In genomic region chr19:4975601-4976000, GRCh38 we compare ENCODE assay signal across 8 cellular contexts. TPM values are rescaled to one million over a fixed set of nuclear protein-coding genes. Genes with fewer than 3 reads are reported as not detected.
DNase-seq lines count a peak whose midpoint lies in the region; ATAC-seq and TF ChIP-seq lines count a peak whose summit lies in the region.
"Not testable (repeated sequence)": the region's sequence is repeated elsewhere in the genome, so short reads cannot be mapped to it uniquely, and the experiment has no call there.

No MANE protein-coding gene starts in this region.

- TF ChIP-seq EP300 in suprapubic skin (IDR thresholded peaks at IDR 0.05), result not testable (repeated sequence)

- WGBS in lung, 2 donors, result 71 to 86% methylated on average over 13 of the region's 13 CpGs
- 64 to 89% (median 68%) methylated on average over 13 of the region's 13 CpGs for WGBS in psoas muscle, 3 donors
- WGBS in suprapubic skin, result 85% methylated on average over 13 of the region's 13 CpGs

- not testable (repeated sequence) for H3K9me3 ChIP-seq in adipocyte (ENCODE audit: control insufficient read depth, low read length); duodenal mucosa (ENCODE audit: control insufficient read depth in 1 of 2, low read length in 2 of 2); left ventricle myocardium inferior (replicated peaks); lung (ENCODE audit: control insufficient read depth in 2 of 2, insufficient read depth in 1 of 2, low read length in 1 of 2); psoas muscle; suprapubic skin; vagina

- not testable (repeated sequence) for H3K4me3 ChIP-seq in adipocyte (ENCODE audit: low read length); duodenal mucosa (ENCODE audit: low read depth in 1 of 2, low read length in 2 of 2); left ventricle myocardium inferior; lung; psoas muscle; suprapubic skin
- H3K4me3 ChIP-seq in vagina, result peak overlapping the region in 1 of 2 donors; percentile 12

- not testable (repeated sequence) for DNase-seq in CD14-positive monocyte (ENCODE audit: low spot score); adipocyte (ENCODE audit: low read depth); left ventricle myocardium inferior; lung (ENCODE audit: low spot score); psoas muscle; suprapubic skin (ENCODE audit: low spot score in 2 of 2); vagina (ENCODE audit: extremely low spot score in 2 of 2)

- ATAC-seq in lung (ENCODE audit: insufficient read depth, low FRiP score); psoas muscle: not testable (repeated sequence)

- H3K27ac ChIP-seq in duodenal mucosa (ENCODE audit: low read depth, low read length), result peak overlapping the region; percentile 47
- H3K27ac ChIP-seq in left ventricle myocardium inferior (replicated peaks), result peak overlapping the region; percentile 81
- peak overlapping the region; percentile 39 to 91 for H3K27ac ChIP-seq in lung (ENCODE audit: low read depth in 1 of 2, low read length in 1 of 2)
- peak overlapping the region; percentile 83 for H3K27ac ChIP-seq in psoas muscle
- H3K27ac ChIP-seq in suprapubic skin, result peak overlapping the region; percentile 87
- H3K27ac ChIP-seq in vagina, result peak overlapping the region; percentile 92

- H3K27ac Mint-ChIP-seq in CD14-positive monocyte, result peak overlapping the region; percentile 98 to 99 (median 99)

- not testable (repeated sequence) for TF ChIP-seq CTCF in CD14-positive monocyte (IDR thresholded peaks at IDR 0.05); left ventricle myocardium inferior (IDR thresholded peaks at IDR 0.05; ENCODE audit: borderline replicate concordance); lung (IDR thresholded peaks at IDR 0.05; ENCODE audit: control extremely low read depth, extremely low read depth); psoas muscle (IDR thresholded peaks at IDR 0.05); suprapubic skin (IDR thresholded peaks at IDR 0.05); vagina (IDR thresholded peaks at IDR 0.05)

- H3K27me3 ChIP-seq in adipocyte (replicated peaks; ENCODE audit: control insufficient read depth, insufficient read depth, low read length); duodenal mucosa (ENCODE audit: control insufficient read depth in 1 of 2, insufficient read depth in 2 of 2, low read length in 2 of 2); left ventricle myocardium inferior (ENCODE audit: low read depth); lung (ENCODE audit: control insufficient read depth, insufficient read depth); psoas muscle (ENCODE audit: insufficient read depth in 3 of 3, low read length in 2 of 3); suprapubic skin; vagina: not testable (repeated sequence)

- TF ChIP-seq POLR2A in suprapubic skin (IDR thresholded peaks at IDR 0.05); vagina (IDR thresholded peaks at IDR 0.05): not testable (repeated sequence)

- H3K4me1 ChIP-seq in adipocyte (ENCODE audit: control insufficient read depth, insufficient read depth, low read length) (peaks cover 75% of the 10 kb centered on the region), duodenal mucosa (ENCODE audit: control insufficient read depth in 1 of 2, insufficient read depth in 2 of 2, low read length in 2 of 2) (peaks cover 24 to 33% of the 10 kb centered on the region in 2 donors), left ventricle myocardium inferior (peaks cover 95% of the 10 kb centered on the region), lung (ENCODE audit: control insufficient read depth in 2 of 2, insufficient read depth in 2 of 2, low read length in 2 of 2) (peaks cover 11 to 36% of the 10 kb centered on the region in 2 donors), psoas muscle (peaks cover 79% of the 10 kb centered on the region), suprapubic skin (peaks cover 81% of the 10 kb centered on the region), vagina (peaks cover 97% of the 10 kb centered on the region)

- intact Hi-C loops in CD14-positive monocyte (cut with micrococcal nuclease), result loop anchor here (5.0 to 10.0 kb wide), 3 partner anchors 61 to 101 kb away; no protein-coding TSS in a partner anchor
- intact Hi-C loops in left ventricle myocardium inferior (cut with micrococcal nuclease), result not testable (repeated sequence)
- intact Hi-C loops in psoas muscle (cut with DNase I), result loop anchor here (5.0 to 10.0 kb wide), 2 partner anchors 49 to 57 kb away; no protein-coding TSS in a partner anchor
- intact Hi-C loops in vagina (cut with DNase I), result loop anchor here (10.0 kb wide), 1 partner anchor 111 kb away; the partner anchor contains the start of gene PLIN3

- not testable (repeated sequence) for H3K27me3 Mint-ChIP-seq in CD14-positive monocyte (ENCODE audit: low read depth in 3 of 3)

- peak overlapping the region; percentile 79 for H3K9ac ChIP-seq in adipocyte (ENCODE audit: low read length)
- H3K9ac ChIP-seq in duodenal mucosa (ENCODE audit: low read depth in 1 of 2, low read length in 2 of 2), result not testable (repeated sequence)

- H3K9me3 Mint-ChIP-seq in CD14-positive monocyte, result not testable (repeated sequence)

- H3K36me3 Mint-ChIP-seq in CD14-positive monocyte, result peaks cover 25 to 29% of the 10 kb centered on the region in 2 donors

- H3K4me3 Mint-ChIP-seq in CD14-positive monocyte, result peak overlapping the region; percentile 59 to 69

- H3K4me1 Mint-ChIP-seq in CD14-positive monocyte, result peaks cover 80% of the 10 kb centered on the region

- H3K36me3 ChIP-seq in adipocyte (ENCODE audit: control insufficient read depth, insufficient read depth, low read length, severe bottlenecking); duodenal mucosa (ENCODE audit: control insufficient read depth in 1 of 2, insufficient read depth in 2 of 2, low read length in 2 of 2); left ventricle myocardium inferior; lung (ENCODE audit: control insufficient read depth in 2 of 2, insufficient read depth in 2 of 2, low read length in 2 of 2); psoas muscle (ENCODE audit: insufficient read depth in 1 of 2, low read depth in 1 of 2); suprapubic skin; vagina: not testable (repeated sequence)

RNA-seq across cellular contexts. Expression of gene KDM4B, which starts 6.7 kb away (rescaled TPM):
- polyA plus RNA-seq in CD14-positive monocyte (10 to 100 TPM in 1 of 2 donors, 1 to 10 TPM in 1; 6.4 to 12.7 TPM), lung (10 to 100 TPM; 17.1 to 17.5 TPM), psoas muscle (10 to 100 TPM in 2 of 3 donors, 1 to 10 TPM in 1; 9.3 to 29.5 (median 19.9) TPM)
- total RNA-seq in left ventricle myocardium inferior (34.1 TPM), lung (10 to 100 TPM; 31.9 to 49.5 TPM), psoas muscle (10 to 100 TPM; 22.9 to 45.9 (median 37.8) TPM), suprapubic skin (10 to 100 TPM; 34.2 to 82.7 (median 48.7) TPM), vagina (59.7 TPM)
